ENCODE assay signal across 1 cellular context in the genomic region with DNA sequence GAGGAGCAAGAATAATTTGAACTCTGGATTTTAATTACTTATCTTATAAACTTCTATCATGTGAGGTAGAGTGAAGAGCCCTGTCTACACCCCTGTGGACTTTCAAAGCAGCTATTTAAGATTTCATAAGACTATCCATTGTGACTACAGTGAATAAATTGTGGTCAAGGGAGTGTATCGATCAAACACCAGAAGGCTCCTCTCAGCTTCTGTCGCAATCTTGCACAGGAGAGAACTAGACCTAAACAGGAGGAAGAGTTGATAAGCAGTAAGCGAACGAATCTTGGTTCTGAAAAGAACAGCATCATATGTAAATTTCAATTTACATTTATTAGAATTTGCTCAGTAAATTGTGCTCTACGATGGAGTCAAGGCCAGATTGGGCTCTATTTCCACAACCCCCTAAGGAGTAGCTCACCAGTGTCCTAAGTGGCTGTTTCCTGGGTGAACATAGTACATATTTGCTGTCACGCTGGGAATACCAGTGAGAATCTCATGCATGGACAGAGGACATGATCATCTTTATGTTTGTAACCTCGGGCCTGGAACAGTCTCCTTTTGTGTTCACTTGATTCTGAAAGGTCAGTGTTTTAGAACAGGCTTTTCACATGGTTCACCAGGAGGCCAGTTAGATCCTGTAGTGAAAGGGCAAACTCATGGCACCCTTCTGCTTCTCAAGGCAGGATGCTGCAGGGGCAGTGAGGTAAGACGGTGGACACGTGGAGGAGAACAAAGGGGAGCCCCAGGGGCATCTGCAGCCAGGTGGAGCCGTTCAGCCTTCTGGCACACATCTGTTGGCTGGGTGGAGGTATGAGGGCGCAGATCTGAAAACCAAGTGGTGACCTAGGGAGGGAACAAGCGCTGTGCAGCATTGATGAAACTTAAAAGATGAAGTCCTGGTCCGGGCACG.
TF ChIP-seq lines count a peak whose summit lies in the region.

No MANE protein-coding gene starts in this region.

TF ChIP-seq in H1, 55 proteins besides CTCF, POLR2A, EP300 and RAD21:
- TF ChIP-seq NANOG (IDR thresholded peaks at IDR 0.05; ENCODE audit: insufficient read depth, low read depth, low read length, poor library complexity, severe bottlenecking) (no peak), HDAC2 (IDR thresholded peaks at IDR 0.05; ENCODE audit: borderline replicate concordance in 1 of 2, low read depth in 2 of 2, low read length in 2 of 2) (no peak), NRF1 (IDR thresholded peaks at IDR 0.05; ENCODE audit: low read depth, low read length) (no peak), CHD2 (IDR thresholded peaks at IDR 0.05; ENCODE audit: low read length) (no peak)
- TF ChIP-seq, protein P1, sequence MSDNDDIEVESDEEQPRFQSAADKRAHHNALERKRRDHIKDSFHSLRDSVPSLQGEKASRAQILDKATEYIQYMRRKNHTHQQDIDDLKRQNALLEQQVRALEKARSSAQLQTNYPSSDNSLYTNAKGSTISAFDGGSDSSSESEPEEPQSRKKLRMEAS (IDR thresholded peaks at IDR 0.05), result peak; percentile 54
- TF ChIP-seq, protein P2, sequence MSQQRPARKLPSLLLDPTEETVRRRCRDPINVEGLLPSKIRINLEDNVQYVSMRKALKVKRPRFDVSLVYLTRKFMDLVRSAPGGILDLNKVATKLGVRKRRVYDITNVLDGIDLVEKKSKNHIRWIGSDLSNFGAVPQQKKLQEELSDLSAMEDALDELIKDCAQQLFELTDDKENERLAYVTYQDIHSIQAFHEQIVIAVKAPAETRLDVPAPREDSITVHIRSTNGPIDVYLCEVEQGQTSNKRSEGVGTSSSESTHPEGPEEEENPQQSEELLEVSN (IDR thresholded peaks at IDR 0.05), result no peak
